11 cellular contexts compared by ENCODE assay signal in the genomic region with DNA sequence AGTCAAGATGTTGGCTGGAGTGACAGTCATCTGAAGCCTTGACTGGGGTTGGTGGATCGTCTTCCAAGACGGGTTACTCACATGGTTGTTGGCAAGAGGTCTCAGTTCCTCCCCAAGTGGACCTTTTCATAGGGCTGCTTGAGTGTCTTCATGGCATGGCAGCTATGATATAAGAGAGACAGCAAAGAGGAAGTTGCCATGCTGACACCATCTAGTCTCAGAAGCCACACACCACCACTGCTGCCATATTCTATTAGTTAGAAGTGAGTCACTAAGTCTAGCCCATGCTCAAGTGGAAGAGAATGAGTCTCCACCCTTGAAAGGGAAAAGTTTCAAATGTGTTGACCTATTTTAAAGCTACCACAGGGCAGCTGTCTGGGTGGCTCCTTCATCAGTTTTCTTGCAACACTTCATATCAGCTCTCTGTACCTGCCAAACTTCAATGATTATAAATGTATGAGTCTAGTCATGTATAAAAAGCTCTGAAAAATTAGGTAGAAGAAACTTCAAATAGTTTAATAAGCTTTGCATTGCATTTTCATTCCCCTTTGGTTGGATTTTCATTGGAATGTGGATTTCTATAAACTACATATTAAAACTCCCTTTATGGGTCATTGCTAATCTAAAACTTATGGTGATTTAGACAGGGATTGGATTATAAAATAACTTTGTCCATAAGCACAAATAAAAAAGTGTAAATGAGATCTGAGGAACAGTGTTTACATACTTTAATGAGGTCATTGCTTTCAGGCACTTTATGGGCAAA.
DNase-seq lines count a peak whose midpoint lies in the region; ATAC-seq and TF ChIP-seq lines count a peak whose summit lies in the region.
"Had no signal": no experiment of that assay in that cellular context is flagged by ENCODE, and none has a peak within 500 bp of the region (broad histone marks: within the 10 kb centered on the region; RNA-seq: fewer than 3 reads in every experiment).

No MANE protein-coding gene starts in this region.

- no peaks in the 10 kb centered on the region for H3K4me1 ChIP-seq in mucosa of descending colon (ENCODE audit: low read depth)
- H3K4me1 ChIP-seq: uterus had no signal

- H3K36me3 ChIP-seq in mucosa of descending colon (ENCODE audit: low read depth), result no peaks in the 10 kb centered on the region
- H3K36me3 ChIP-seq: uterus had no signal

- CTCF ChIA-PET in activated CD4-positive, alpha-beta memory T cell treated with anti-CD3 and anti-CD28 coated beads, Interleukin-2, amount 10 ng/mL, durations not matched to agents 7 days and 5 days (lab: Charles Lee), result interaction anchor here (0.7 kb wide), 2 partner anchors 295 to 382 kb away, joined by 3 read pairs; no protein-coding TSS in a partner anchor
- CTCF ChIA-PET in activated naive CD4-positive, alpha-beta T cell treated with anti-CD3 and anti-CD28 coated beads for 36 hours (lab: Charles Lee), result interaction anchor here (0.6 kb wide), 1 partner anchor 221 kb away, joined by 3 read pairs; no protein-coding TSS in a partner anchor

- H3K27ac ChIP-seq in HL-60 (replicated peaks), result no peak overlapping the region
- H3K27ac ChIP-seq: KMS-11, uterus had no signal

- no peaks in the 10 kb centered on the region for H3K9me3 ChIP-seq in mucosa of descending colon
- H3K9me3 ChIP-seq: uterus had no signal

- no peak for TF ChIP-seq CTCF in HL-60 (IDR thresholded peaks at IDR 0.05; ENCODE audit: insufficient read depth, low read length)
- TF ChIP-seq CTCF in mucosa of descending colon (IDR thresholded peaks at IDR 0.05), result no peak

- peaks cover 7% of the 10 kb centered on the region for H3K9me3 Mint-ChIP-seq in activated CD4-positive, alpha-beta memory T cell treated with anti-CD3 and anti-CD28 coated beads, Interleukin-2, amount 10 ng/mL, durations not matched to agents 7 days and 5 days
- no peaks in the 10 kb centered on the region for H3K9me3 Mint-ChIP-seq in activated naive CD4-positive, alpha-beta T cell treated with anti-CD3 and anti-CD28 coated beads for 36 hours

- peaks cover 15% of the 10 kb centered on the region for H3K4me1 Mint-ChIP-seq in activated CD4-positive, alpha-beta memory T cell treated with anti-CD3 and anti-CD28 coated beads, Interleukin-2, amount 10 ng/mL, durations not matched to agents 7 days and 5 days
- no peaks in the 10 kb centered on the region for H3K4me1 Mint-ChIP-seq in activated naive CD4-positive, alpha-beta T cell treated with anti-CD3 and anti-CD28 coated beads for 36 hours (ENCODE audit: low read depth)

- POLR2A ChIA-PET in activated CD4-positive, alpha-beta memory T cell treated with anti-CD3 and anti-CD28 coated beads, Interleukin-2, amount 10 ng/mL, durations not matched to agents 7 days and 5 days (lab: Charles Lee), result interaction anchor here (0.7 kb wide), 1 partner anchor 53 kb away, joined by 3 read pairs; no protein-coding TSS in a partner anchor

- no peaks in the 10 kb centered on the region for H3K27me3 Mint-ChIP-seq in activated CD4-positive, alpha-beta memory T cell treated with anti-CD3 and anti-CD28 coated beads, Interleukin-2, amount 10 ng/mL, durations not matched to agents 7 days and 5 days
- no peaks in the 10 kb centered on the region for H3K27me3 Mint-ChIP-seq in activated naive CD4-positive, alpha-beta T cell treated with anti-CD3 and anti-CD28 coated beads for 36 hours (ENCODE audit: low read depth)

- intact Hi-C loops in mucosa of descending colon (cut with DNase I, micrococcal nuclease), result no loop called here
- intact Hi-C loops in activated naive CD4-positive, alpha-beta T cell treated with anti-CD3 and anti-CD28 coated beads for 36 hours (cut with micrococcal nuclease), result no loop called here

- no peaks in the 10 kb centered on the region for H3K27me3 ChIP-seq in HL-60 (ENCODE audit: insufficient read depth, poor library complexity, severe bottlenecking)
- H3K27me3 ChIP-seq: uterus had no signal

- ATAC-seq in mucosa of descending colon, result peak; percentile 59
- no peak for ATAC-seq in HG03565 (IDR thresholded peaks at IDR 0.05; ENCODE audit: unreplicated experiment)
- ATAC-seq in GM21381 (IDR thresholded peaks at IDR 0.05; ENCODE audit: unreplicated experiment), result no peak

- H3K4me3 ChIP-seq in HL-60 (replicated peaks; ENCODE audit: insufficient read depth, low read length) (no peak overlapping the region), mucosa of descending colon (no peak overlapping the region)
- H3K4me3 ChIP-seq: uterus had no signal

- H3K27ac Mint-ChIP-seq in activated CD4-positive, alpha-beta memory T cell treated with anti-CD3 and anti-CD28 coated beads, Interleukin-2, amount 10 ng/mL, durations not matched to agents 7 days and 5 days, result peak overlapping the region; percentile 10
- no peak overlapping the region for H3K27ac Mint-ChIP-seq in activated naive CD4-positive, alpha-beta T cell treated with anti-CD3 and anti-CD28 coated beads for 36 hours
- H3K27ac Mint-ChIP-seq: H9 had no signal

- H3K4me3 Mint-ChIP-seq in activated CD4-positive, alpha-beta memory T cell treated with anti-CD3 and anti-CD28 coated beads, Interleukin-2, amount 10 ng/mL, durations not matched to agents 7 days and 5 days, result no peak overlapping the region
- no peak overlapping the region for H3K4me3 Mint-ChIP-seq in activated naive CD4-positive, alpha-beta T cell treated with anti-CD3 and anti-CD28 coated beads for 36 hours
- H3K4me3 Mint-ChIP-seq: H9 had no signal

- H3K36me3 Mint-ChIP-seq in activated CD4-positive, alpha-beta memory T cell treated with anti-CD3 and anti-CD28 coated beads, Interleukin-2, amount 10 ng/mL, durations not matched to agents 7 days and 5 days (ENCODE audit: low read depth), result no peaks in the 10 kb centered on the region
- no peaks in the 10 kb centered on the region for H3K36me3 Mint-ChIP-seq in activated naive CD4-positive, alpha-beta T cell treated with anti-CD3 and anti-CD28 coated beads for 36 hours (ENCODE audit: low read depth)

- DNase-seq in GM04504 (ENCODE audit: low read depth) (peak; percentile 33), HL-60 (ENCODE audit: low read depth in 1 of 2, low spot score in 1 of 2) (peak; percentile 8 to 48), mucosa of descending colon (no peak), NCI-H146 (lab: John Stamatoyannopoulos, UW) (no peak)
- DNase-seq in activated CD4-positive, alpha-beta memory T cell treated with anti-CD3 and anti-CD28 coated beads, Interleukin-2, amount 10 ng/mL, durations not matched to agents 7 days and 5 days, result peak; percentile 18
- no peak for DNase-seq in activated naive CD4-positive, alpha-beta T cell treated with anti-CD3 and anti-CD28 coated beads for 36 hours
- DNase-seq: H9, uterus had no signal

Comparison
In these comparisons a context has a peak if more than half of its experiments do, and no peak if none do; other contexts are left out.
1. DNase-seq: peak in GM04504 (single experiment), HL-60 (2 of 2) and activated CD4-positive, alpha-beta memory T cell treated with anti-CD3 and anti-CD28 coated beads, Interleukin-2, amount 10 ng/mL, durations not matched to agents 7 days and 5 days (single experiment); none in mucosa of descending colon (0 of 3), NCI-H146 (single experiment) and activated naive CD4-positive, alpha-beta T cell treated with anti-CD3 and anti-CD28 coated beads for 36 hours (single experiment).